Comparison of ENCODE assay signal across 27 cellular contexts in genomic region chr11:71426413-71426812, GRCh38. TPM values are rescaled to one million over a fixed set of nuclear protein-coding genes. Genes with fewer than 3 reads are reported as not detected.
DNase-seq lines count a peak whose midpoint lies in the region; ATAC-seq and TF ChIP-seq lines count a peak whose summit lies in the region.
"Had no signal": no experiment of that assay in that cellular context is flagged by ENCODE, and none has a peak within 500 bp of the region (broad histone marks: within the 10 kb centered on the region; RNA-seq: fewer than 3 reads in every experiment).

No MANE protein-coding gene starts in this region.

- H3K79me2 ChIP-seq in GM23248 (ENCODE audit: insufficient read depth), result no peaks in the 10 kb centered on the region
- H3K79me2 ChIP-seq: hepatocyte had no signal

- no peaks in the 10 kb centered on the region for H3K36me3 Mint-ChIP-seq in activated CD4-positive, alpha-beta T cell treated with anti-CD3 and anti-CD28 coated beads for 36 hours (ENCODE audit: low read depth)
- H3K36me3 Mint-ChIP-seq in glutamatergic neuron (ENCODE audit: unreplicated experiment), result no peaks in the 10 kb centered on the region
- H3K36me3 Mint-ChIP-seq in stimulated activated naive B cell treated with anti-CD40 and anti-IgM and Interleukin-4, amounts not matched to agents 10 μg/mL and 1 μg/mL and 100 μg/mL, for 72 hours, result no peaks in the 10 kb centered on the region
- H3K36me3 Mint-ChIP-seq: brain; CD14-positive monocyte; stimulated activated effector memory CD8-positive, alpha-beta T cell treated with anti-CD3 and anti-CD28 coated beads, Interleukin-12 subunit alpha, Interleukin-12 subunit beta, amount 100 ng/mL, for 72 hours had no signal

- no peak overlapping the region for H3K27ac ChIP-seq in GM23248
- H3K27ac ChIP-seq in brain microvascular endothelial cell, result no peak overlapping the region
- H3K27ac ChIP-seq: hepatocyte, suprapubic skin, upper lobe of left lung, VCaP had no signal

- in situ Hi-C loops in GM23248 (cut with MboI), result no loop called here
- in situ Hi-C loops in brain microvascular endothelial cell (cut with HindIII; ENCODE audit: low pct_ligation_motif_present, low sequenced_read_pairs), result no loop called here

- no peak overlapping the region for H3K27ac Mint-ChIP-seq in activated CD4-positive, alpha-beta T cell treated with anti-CD3 and anti-CD28 coated beads for 36 hours
- no peak overlapping the region for H3K27ac Mint-ChIP-seq in glutamatergic neuron (ENCODE audit: unreplicated experiment)
- no peak overlapping the region for H3K27ac Mint-ChIP-seq in stimulated activated naive B cell treated with anti-CD40 and anti-IgM and Interleukin-4, amounts not matched to agents 10 μg/mL and 1 μg/mL and 100 μg/mL, for 72 hours
- H3K27ac Mint-ChIP-seq: HFFc6; nephron; stimulated activated effector memory CD8-positive, alpha-beta T cell treated with anti-CD3 and anti-CD28 coated beads, Interleukin-12 subunit alpha, Interleukin-12 subunit beta, amount 100 ng/mL, for 72 hours had no signal

- no peaks in the 10 kb centered on the region for H3K9me2 ChIP-seq in GM23248 (ENCODE audit: insufficient read depth)

- H3K9me3 Mint-ChIP-seq in activated CD4-positive, alpha-beta T cell treated with anti-CD3 and anti-CD28 coated beads for 36 hours (ENCODE audit: low read depth), result no peaks in the 10 kb centered on the region
- peaks cover 2% of the 10 kb centered on the region for H3K9me3 Mint-ChIP-seq in glutamatergic neuron (ENCODE audit: unreplicated experiment)
- H3K9me3 Mint-ChIP-seq in stimulated activated naive B cell treated with anti-CD40 and anti-IgM and Interleukin-4, amounts not matched to agents 10 μg/mL and 1 μg/mL and 100 μg/mL, for 72 hours, result peaks cover 0 to 1% of the 10 kb centered on the region in 2 donors
- H3K9me3 Mint-ChIP-seq: HFFc6; stimulated activated effector memory CD8-positive, alpha-beta T cell treated with anti-CD3 and anti-CD28 coated beads, Interleukin-12 subunit alpha, Interleukin-12 subunit beta, amount 100 ng/mL, for 72 hours had no signal

- peak; percentile 26 for ATAC-seq in activated CD4-positive, alpha-beta T cell treated with anti-CD3 and anti-CD28 coated beads for 36 hours
- no peak for ATAC-seq in GM21737 (IDR thresholded peaks at IDR 0.05; ENCODE audit: unreplicated experiment)
- ATAC-seq in stimulated activated naive B cell treated with anti-CD40 and anti-IgM and Interleukin-4, amounts not matched to agents 10 μg/mL and 1 μg/mL and 100 μg/mL, for 72 hours (replicated peaks), result no peak

- H3K4me1 ChIP-seq in GM23248 (ENCODE audit: insufficient read depth), result no peaks in the 10 kb centered on the region
- H3K4me1 ChIP-seq: Caco-2 had no signal

- TF ChIP-seq CTCF in brain microvascular endothelial cell (IDR thresholded peaks at IDR 0.05; ENCODE audit: low read depth, low read length, missing control alignments), result peak; percentile 1
- TF ChIP-seq CTCF in glutamatergic neuron (IDR thresholded peaks at IDR 0.05; ENCODE audit: partially characterized antibody, unreplicated experiment), result peak; percentile 9
- TF ChIP-seq CTCF in lower leg skin (IDR thresholded peaks at IDR 0.05), result no peak

- H3K4me2 ChIP-seq in GM23248 (ENCODE audit: unreplicated experiment), result no peak overlapping the region
- H3K4me2 ChIP-seq: hepatocyte had no signal

- H3K36me3 ChIP-seq in GM23248 (ENCODE audit: low read depth) (no peaks in the 10 kb centered on the region), brain microvascular endothelial cell (replicated peaks) (no peaks in the 10 kb centered on the region)
- H3K36me3 ChIP-seq: suprapubic skin, upper lobe of left lung had no signal

- H3K9ac ChIP-seq in GM23248, result no peak overlapping the region

- H3K27me3 ChIP-seq in GM23248 (replicated peaks; ENCODE audit: insufficient read depth), result peaks cover 12% of the 10 kb centered on the region; the same call in 1 of the 2 replicates
- H3K27me3 ChIP-seq in brain microvascular endothelial cell (replicated peaks), result no peaks in the 10 kb centered on the region
- H3K27me3 ChIP-seq: hepatocyte, upper lobe of left lung had no signal

- H3K27me3 Mint-ChIP-seq in activated CD4-positive, alpha-beta T cell treated with anti-CD3 and anti-CD28 coated beads for 36 hours, result no peaks in the 10 kb centered on the region
- peaks cover 6% of the 10 kb centered on the region for H3K27me3 Mint-ChIP-seq in glutamatergic neuron (ENCODE audit: unreplicated experiment)
- H3K27me3 Mint-ChIP-seq in stimulated activated naive B cell treated with anti-CD40 and anti-IgM and Interleukin-4, amounts not matched to agents 10 μg/mL and 1 μg/mL and 100 μg/mL, for 72 hours, result peaks cover 0 to 6% of the 10 kb centered on the region in 2 donors

- DNase-seq in activated CD4-positive, alpha-beta T cell treated with anti-CD3 and anti-CD28 coated beads for 36 hours, result no peak
- no peak for DNase-seq in activated CD4-positive, alpha-beta T cell treated with anti-CD3 and anti-CD28 coated beads, Interleukin-2, amount 50 U/mL, for 48 hours
- DNase-seq in GM23248, result peak; percentile 48
- no peak for DNase-seq in brain microvascular endothelial cell
- no peak for DNase-seq in glutamatergic neuron
- no peak for DNase-seq in lower leg skin (ENCODE audit: low spot score in 2 of 2)
- DNase-seq in stimulated activated naive B cell treated with anti-CD40 and anti-IgM and Interleukin-4, amounts not matched to agents 10 μg/mL and 1 μg/mL and 100 μg/mL, for 72 hours, result no peak
- DNase-seq: 8988T; activated CD4-positive, alpha-beta T cell treated with anti-CD3 and anti-CD28 coated beads for 4 hours; activated naive CD4-positive, alpha-beta T cell treated with Interleukin-2 at 50 U/mL for 16 hours; Caco-2; DMS79; effector CD4-positive, alpha-beta T cell; erythroblast; HFFc6; Kasumi-1; NCI-H774; T1000; upper lobe of left lung had no signal

- POLR2A ChIA-PET in activated CD4-positive, alpha-beta T cell treated with anti-CD3 and anti-CD28 coated beads for 36 hours (lab: Charles Lee), result no interaction called here

- no peaks in the 10 kb centered on the region for H3F3A ChIP-seq in GM23248 (ENCODE audit: insufficient read depth)

- H2AFZ ChIP-seq in GM23248, result no peak overlapping the region
- H2AFZ ChIP-seq: hepatocyte had no signal

- H3K4me1 Mint-ChIP-seq in activated CD4-positive, alpha-beta T cell treated with anti-CD3 and anti-CD28 coated beads for 36 hours, result peaks cover 11% of the 10 kb centered on the region
- no peaks in the 10 kb centered on the region for H3K4me1 Mint-ChIP-seq in glutamatergic neuron (ENCODE audit: low read depth, unreplicated experiment)
- H3K4me1 Mint-ChIP-seq in stimulated activated naive B cell treated with anti-CD40 and anti-IgM and Interleukin-4, amounts not matched to agents 10 μg/mL and 1 μg/mL and 100 μg/mL, for 72 hours, result peaks cover 22 to 36% of the 10 kb centered on the region in 2 donors
- H3K4me1 Mint-ChIP-seq: CD14-positive monocyte had no signal

- CTCF ChIA-PET in activated CD4-positive, alpha-beta T cell treated with anti-CD3 and anti-CD28 coated beads for 36 hours (lab: Charles Lee), result no interaction called here

- H3K4me3 Mint-ChIP-seq in activated CD4-positive, alpha-beta T cell treated with anti-CD3 and anti-CD28 coated beads for 36 hours, result no peak overlapping the region
- no peak overlapping the region for H3K4me3 Mint-ChIP-seq in glutamatergic neuron (ENCODE audit: unreplicated experiment)
- H3K4me3 Mint-ChIP-seq in stimulated activated naive B cell treated with anti-CD40 and anti-IgM and Interleukin-4, amounts not matched to agents 10 μg/mL and 1 μg/mL and 100 μg/mL, for 72 hours, result no peak overlapping the region
- H3K4me3 Mint-ChIP-seq: brain; CD14-positive monocyte; HFFc6; nephron; stimulated activated effector memory CD8-positive, alpha-beta T cell treated with anti-CD3 and anti-CD28 coated beads, Interleukin-12 subunit alpha, Interleukin-12 subunit beta, amount 100 ng/mL, for 72 hours had no signal

- TF ChIP-seq POLR2A in lower leg skin (IDR thresholded peaks at IDR 0.05), result no peak

- intact Hi-C loops in activated CD4-positive, alpha-beta T cell treated with anti-CD3 and anti-CD28 coated beads for 36 hours (cut with DNase I, micrococcal nuclease), result no loop called here
- intact Hi-C loops in lower leg skin (cut with DNase I; ENCODE audit: low total_unique reads), result no loop called here

- WGBS in GM23248 (ENCODE audit: low coverage in 1 of 2, low lambda C conversion rate in 2 of 2, missing lambda C conversion rate in 2 of 2), 2 experiments, result 10 to 13% methylated on average over 3 of the region's 3 CpGs
- WGBS in lower leg skin, 2 donors, result 29 to 53% methylated on average over 3 of the region's 3 CpGs

- H3K9me3 ChIP-seq in GM23248 (ENCODE audit: low read depth), result no peaks in the 10 kb centered on the region
- H3K9me3 ChIP-seq: Caco-2, suprapubic skin, upper lobe of left lung had no signal

- H4K20me1 ChIP-seq in GM23248 (ENCODE audit: insufficient read depth), result no peaks in the 10 kb centered on the region

- no peak overlapping the region for H3K4me3 ChIP-seq in GM23248
- no peak overlapping the region for H3K4me3 ChIP-seq in brain microvascular endothelial cell (ENCODE audit: low read depth, low read length)
- H3K4me3 ChIP-seq in lower leg skin (ENCODE audit: low read depth, poor library complexity, severe bottlenecking), result no peak overlapping the region
- H3K4me3 ChIP-seq: hepatocyte, suprapubic skin, upper lobe of left lung had no signal

RNA-seq across cellular contexts. Expression of gene DHCR7, which starts 21.8 kb away (rescaled TPM):
- total RNA-seq in activated CD4-positive, alpha-beta T cell treated with anti-CD3 and anti-CD28 coated beads for 36 hours, result 10 to 100 TPM; 57.3 to 64.0 TPM
- 13.6 and 14.7 TPM in 2 replicates for total RNA-seq in GM23248 (2014; rRNA removed; shearing (Covaris generic))
- polyA plus RNA-seq in GM23248 (2016; fragmentation: Nextera tagmentation; extraction: Ambion mirVana), result 15.7 and 17.2 TPM in 2 replicates
- total RNA-seq in glutamatergic neuron (ENCODE audit: unreplicated experiment), result 145 TPM
- 100 to 1,000 TPM in 2 of 4 donors, 10 to 100 TPM in 2; 45.2 to 142 (median 89.0) TPM for total RNA-seq in lower leg skin

RNA-seq across cellular contexts. Expression of gene NADSYN1, which starts 26.6 kb away (rescaled TPM):
- 10 to 100 TPM; 79.4 to 88.8 TPM for total RNA-seq in activated CD4-positive, alpha-beta T cell treated with anti-CD3 and anti-CD28 coated beads for 36 hours
- 50.4 and 64.4 TPM in 2 replicates for total RNA-seq in GM23248 (2014; rRNA removed; shearing (Covaris generic))
- polyA plus RNA-seq in GM23248 (2016; fragmentation: Nextera tagmentation; extraction: Ambion mirVana), result 38.4 and 42.0 TPM in 2 replicates
- total RNA-seq in glutamatergic neuron (ENCODE audit: unreplicated experiment) (78.2 TPM), lower leg skin (10 to 100 TPM; 41.2 to 67.2 (median 59.8) TPM)

Comparison
In these comparisons a context has a peak if more than half of its experiments do, and no peak if none do; other contexts are left out.
1. CTCF ChIP-seq: peak in brain microvascular endothelial cell (single experiment) and glutamatergic neuron (single experiment); none in lower leg skin (0 of 3).